ENCODE assay signal across 1 cellular context in genomic region chr17:28925912-28926365, GRCh38.
TF ChIP-seq lines count a peak whose summit lies in the region.

No MANE protein-coding gene starts in this region.

TF ChIP-seq in K562, 482 proteins besides CTCF, POLR2A, EP300 and RAD21 (continued from another document):
- TF ChIP-seq JUN (IDR thresholded peaks at IDR 0.05; ENCODE audit: borderline replicate concordance, low read depth, low read length) = peak; percentile 73; the same call in 1 of the 2 replicates
- TF ChIP-seq JUN (CRISPR knock-in tag; IDR thresholded peaks at IDR 0.05; ENCODE audit: borderline replicate concordance) = no peak; the same call in 1 of the 2 replicates
- 0 out of 2 replicates have a peak, but pooled peaks have one; percentile 8 for TF ChIP-seq TEAD4 (IDR thresholded peaks at IDR 0.05; ENCODE audit: low read length)
- no peak for TF ChIP-seq TEAD4 (CRISPR knock-in tag; IDR thresholded peaks at IDR 0.05; ENCODE audit: borderline replicate concordance)
- 0 out of 2 replicates have a peak, but pooled peaks have one; percentile 59 for TF ChIP-seq ZNF589 (CRISPR knock-in tag; IDR thresholded peaks at IDR 0.05; ENCODE audit: low read depth)
- peak; percentile 48; the same call in 1 of the 2 replicates for TF ChIP-seq FOSL1 (tag; conservative IDR thresholded peaks at IDR 0.05)
